20 cellular contexts compared by ENCODE assay signal in the genomic region with DNA sequence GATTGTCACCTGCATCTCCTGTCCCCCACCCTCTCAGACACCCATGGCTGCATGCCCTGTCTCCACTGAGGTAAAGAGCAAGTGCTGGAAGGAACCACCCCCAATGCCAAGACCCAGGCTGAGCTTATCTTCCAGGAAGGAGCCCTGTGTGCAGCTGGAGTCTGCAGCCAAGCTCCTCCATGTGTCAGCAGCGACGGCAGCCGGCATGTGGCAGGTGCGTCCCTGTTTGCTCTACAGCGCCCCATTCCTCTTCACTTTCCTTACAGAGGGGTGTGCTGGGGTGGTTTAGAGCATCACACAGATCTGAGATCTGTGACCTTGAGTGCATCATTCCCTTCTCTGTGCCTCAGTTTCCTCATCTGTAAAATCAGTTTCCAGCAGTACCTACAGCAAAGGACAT. TPM values are rescaled to one million over a fixed set of nuclear protein-coding genes. Genes with fewer than 3 reads are reported as not detected.
DNase-seq lines count a peak whose midpoint lies in the region; ATAC-seq, FAIRE-seq and TF ChIP-seq lines count a peak whose summit lies in the region.
"Had no signal": no experiment of that assay in that cellular context is flagged by ENCODE, and none has a peak within 500 bp of the region (broad histone marks: within the 10 kb centered on the region; RNA-seq: fewer than 3 reads in every experiment).

No MANE protein-coding gene starts in this region.

- TF ChIP-seq CTCF in K562 (IDR thresholded peaks at IDR 0.05 in 2 of 3, conservative IDR thresholded peaks at IDR 0.05 in 1 of 3; ENCODE audit: insufficient read depth in 2 of 3, low read depth in 1 of 3, low read length in 3 of 3): 0 out of 6 replicates have a peak, but pooled peaks of 1 of the 3 experiments have one; percentile 8
- TF ChIP-seq CTCF in nephron (IDR thresholded peaks at IDR 0.05; ENCODE audit: unreplicated experiment in 3 of 3): no peak

- in situ Hi-C loops in K562 (cut with MboI): loop anchor here (25.0 kb wide), 2 partner anchors 397 to 1047 kb away; no protein-coding TSS in a partner anchor

- no peak overlapping the region for H3K4me2 ChIP-seq in K562 (ENCODE audit: insufficient read depth, low read length)

- no peaks in the 10 kb centered on the region for H3K36me3 ChIP-seq in K562 (ENCODE audit: control insufficient read depth, insufficient read depth, low read length)

- H3K9me1 ChIP-seq in K562 (ENCODE audit: control insufficient read depth, insufficient read depth, low read length): no peaks in the 10 kb centered on the region

- no peak for TF ChIP-seq EP300 in K562 (IDR thresholded peaks at IDR 0.05; ENCODE audit: low read length)

- no peaks in the 10 kb centered on the region for H3K9me3 ChIP-seq in K562 (replicated peaks; ENCODE audit: control insufficient read depth, insufficient read depth, low read depth, low read length)

- H3K27ac ChIP-seq in K562 (ENCODE audit: extremely low read depth, low read depth, low read length): no peak overlapping the region
- H3K27ac ChIP-seq: 22Rv1 had no signal

- H4K20me1 ChIP-seq in K562 (replicated peaks; ENCODE audit: control insufficient read depth, insufficient read depth, low read length): 0 out of 2 replicates have a peak, but pooled peaks cover 4% of the 10 kb centered on the region

- H3K9me3 Mint-ChIP-seq in nephron: no peaks in the 10 kb centered on the region
- H3K9me3 Mint-ChIP-seq: activated naive CD4-positive, alpha-beta T cell treated with anti-CD3 and anti-CD28 coated beads, Interleukin-2, amount 50 U/mL, for 72 hours; natural killer cell treated with Interleukin-12 subunit alpha and Interleukin-12 subunit beta and Interleukin-15 and Interleukin-18, amount 100 ng/mL, for 72 hours had no signal

- peak overlapping the region in 1 of 3 experiments; percentile 34 for H3K4me3 Mint-ChIP-seq in nephron
- H3K4me3 Mint-ChIP-seq: natural killer cell treated with Interleukin-12 subunit alpha and Interleukin-12 subunit beta and Interleukin-15 and Interleukin-18, amount 100 ng/mL, for 72 hours had no signal

- no peaks in the 10 kb centered on the region for H3K79me2 ChIP-seq in K562 (ENCODE audit: control insufficient read depth, insufficient read depth, low read length)

- H3K4me3 ChIP-seq in K562: no peak overlapping the region
- H3K4me3 ChIP-seq: skin epidermis had no signal

- peaks cover 0 to 12% of the 10 kb centered on the region in 2 experiments; a peak in 3 of 5 replicates for H3K4me1 ChIP-seq in K562 (replicated peaks in 1 of 2; ENCODE audit: control insufficient read depth in 2 of 2, insufficient read depth in 2 of 2, low read length in 2 of 2)

- TF ChIP-seq POLR2A in K562 (conservative IDR thresholded peaks at IDR 0.05) (no peak), H54 (IDR thresholded peaks at IDR 0.05; ENCODE audit: low read depth, low read length) (no peak)

- 2% methylated on average over 5 of the region's 5 CpGs for WGBS in K562 (ENCODE audit: insufficient coverage, low coverage, missing lambda C conversion rate)

- no peaks in the 10 kb centered on the region for H3K36me3 Mint-ChIP-seq in nephron (ENCODE audit: low read depth)
- H3K36me3 Mint-ChIP-seq: activated naive CD4-positive, alpha-beta T cell treated with anti-CD3 and anti-CD28 coated beads, Interleukin-2, amount 50 U/mL, for 72 hours; natural killer cell treated with Interleukin-12 subunit alpha and Interleukin-12 subunit beta and Interleukin-15 and Interleukin-18, amount 100 ng/mL, for 72 hours had no signal

- FAIRE-seq in K562 (lab: Jason Lieb, UNC) (no peak), H54 (lab: Jason Lieb, UNC) (no peak)

- H3K27me3 ChIP-seq in K562 (ENCODE audit: control insufficient read depth in 2 of 2, insufficient read depth in 2 of 2, low read length in 2 of 2): peaks cover 2 to 33% of the 10 kb centered on the region in 2 experiments; a peak in 4 of 5 replicates

- no peak overlapping the region for H3K9ac ChIP-seq in K562 (ENCODE audit: insufficient read depth in 1 of 2, low read depth in 2 of 2, low read length in 2 of 2)

- POLR2A ChIA-PET in K562 (lab: Yijun Ruan, JAX): interaction anchor here (1.0 kb wide), 1 partner anchor 9 kb away, joined by 4 read pairs; no protein-coding TSS in a partner anchor

- no peak for ATAC-seq in K562
- no peak for ATAC-seq in GM21526 (IDR thresholded peaks at IDR 0.05; ENCODE audit: low FRiP score, unreplicated experiment)
- no peak for ATAC-seq in HG02678 (IDR thresholded peaks at IDR 0.05; ENCODE audit: unreplicated experiment)
- ATAC-seq: activated naive CD4-positive, alpha-beta T cell treated with anti-CD3 and anti-CD28 coated beads, Interleukin-2, amount 50 U/mL, for 72 hours; left colon; natural killer cell treated with Interleukin-12 subunit alpha and Interleukin-12 subunit beta and Interleukin-15 and Interleukin-18, amount 100 ng/mL, for 72 hours had no signal

- peaks cover 48% of the 10 kb centered on the region for H3K27me3 Mint-ChIP-seq in nephron (ENCODE audit: low read depth)

- H3K27ac Mint-ChIP-seq in nephron: peak overlapping the region in 2 of 3 experiments; percentile 40 to 92
- H3K27ac Mint-ChIP-seq: activated naive CD4-positive, alpha-beta T cell treated with anti-CD3 and anti-CD28 coated beads, Interleukin-2, amount 50 U/mL, for 72 hours; natural killer cell treated with Interleukin-12 subunit alpha and Interleukin-12 subunit beta and Interleukin-15 and Interleukin-18, amount 100 ng/mL, for 72 hours had no signal

- TF ChIP-seq RAD21 in K562 (CRISPR knock-in tag; conservative IDR thresholded peaks at IDR 0.05 in 1 of 2, IDR thresholded peaks at IDR 0.05 in 1 of 2): no peak

- CTCF ChIA-PET in K562 (lab: Yijun Ruan, JAX; ENCODE audit: low intra/inter-chr PET ratio): no interaction called here

- intact Hi-C loops in K562 (cut with micrococcal nuclease): loop anchor here (10.0 kb wide), 2 partner anchors 404 to 1054 kb away; no protein-coding TSS in a partner anchor

- DNase-seq in DMS 273 (lab: John Stamatoyannopoulos, UW; ENCODE audit: unreplicated experiment): peak; percentile 32
- DNase-seq in DMS 273 treated with DMSO at 0.1 percent for 48 hours (lab: John Stamatoyannopoulos, UW): no peak
- DNase-seq in ELF-1 (ENCODE audit: low read depth, low spot score): peak; percentile 30
- DNase-seq in K562 (ENCODE audit: extremely low read depth in 1 of 4, low spot score in 3 of 4): peak in 1 of 4 experiments; percentile 20
- no peak for DNase-seq in H54 (ENCODE audit: insufficient read length, low spot score)
- DNase-seq: cerebellar nuclear complex; effector CD8-positive, alpha-beta T cell; left colon; mesenchymal stem cell; NCI-H1105; NCI-H2107; stimulated activated CD4-positive, alpha-beta T cell treated with anti-CD3 and anti-CD28 coated beads, Interleukin-2, amount 100 ng/mL, for 24 hours; stimulated activated naive CD4-positive, alpha-beta T cell had no signal

- H2AFZ ChIP-seq in K562 (ENCODE audit: low read depth, low read length): no peak overlapping the region

- BruUV-seq in K562 (replicated peaks; lab: Mats Ljungman, UMichigan): no TSS peak

- H3K4me1 Mint-ChIP-seq in nephron: peaks cover 42% of the 10 kb centered on the region

TF ChIP-seq in K562, 482 proteins besides CTCF, POLR2A, EP300 and RAD21:
- TF ChIP-seq SRSF1 (IDR thresholded peaks at IDR 0.05; ENCODE audit: low read depth, low read length) (no peak), CBFA2T3 (IDR thresholded peaks at IDR 0.05) (0 out of 2 replicates have a peak, but pooled peaks have one; percentile 5)

RNA-seq across cellular contexts. Expression of a gene that starts 7.7 kb away (rescaled TPM):
- total RNA-seq in K562 (2011; cell fraction: chromatin; rRNA removed; ENCODE audit: low replicate concordance): not detected in 2 replicates
- under 0.01 TPM in 1 of 2 replicates, not detected in the other for total RNA-seq in K562 (2011; cell fraction: nucleolus; rRNA removed)
- not detected in 2 replicates for total RNA-seq in K562 (2011; cell fraction: nucleoplasm; rRNA removed)
- total RNA-seq in K562 (2014; rRNA removed): under 0.01 and 0.05 TPM in 2 replicates
- total RNA-seq in K562 (2014; rRNA removed; fragmentation: Illumina TruSeq; extraction: Trizol): not detected in 2 replicates
- total RNA-seq in K562 (2015; rRNA removed; fragmentation: Illumina TruSeq; extraction: Trizol): 0.04 TPM in 1 of 2 replicates, not detected in the other
- total RNA-seq in K562 (2021): 0.02 and 0.04 TPM in 2 replicates
- 0.05 TPM in 1 of 2 replicates, not detected in the other for polyA plus RNA-seq in K562 (2011; rRNA removed)
- polyA plus RNA-seq in K562 (2011; cell fraction: cytosol; rRNA removed): 0.01 TPM in 1 of 2 replicates, not detected in the other
- polyA plus RNA-seq in K562 (2011; cell fraction: nucleus; rRNA removed): 0.01 TPM in 2 replicates
- polyA plus RNA-seq in K562 (2012): 0.05 and 0.06 TPM in 2 replicates
- 0.01 and 0.04 TPM in 2 replicates for polyA plus RNA-seq in K562 (2014; fragmentation: Illumina TruSeq; extraction: Trizol)
- under 1 TPM in 1 of 2 experiments, not detected in 1; under 0.01 TPM for polyA plus RNA-seq in K562 (2014; fragmentation: Nextera tagmentation; extraction: Ambion mirVana)
- polyA plus RNA-seq in K562 (2014; rRNA removed): not detected in 2 replicates
- not detected in 2 replicates for polyA minus RNA-seq in K562 (2011; rRNA and poly(A)+ RNA removed)
- polyA minus RNA-seq in K562 (2011; cell fraction: cytosol; rRNA and poly(A)+ RNA removed): not detected in 2 replicates
- polyA minus RNA-seq in K562 (2011; cell fraction: nucleus; rRNA and poly(A)+ RNA removed): under 0.01 TPM in 2 replicates

Comparison
In these comparisons a context has a peak if more than half of its experiments do, and no peak if none do; other contexts are left out.
1. DNase-seq: peak in DMS 273 (single experiment) and ELF-1 (single experiment); none in DMS 273 treated with DMSO at 0.1 percent for 48 hours (single experiment) and H54 (single experiment).